ENCODE assay signal across 8 cellular contexts in the genomic region with DNA sequence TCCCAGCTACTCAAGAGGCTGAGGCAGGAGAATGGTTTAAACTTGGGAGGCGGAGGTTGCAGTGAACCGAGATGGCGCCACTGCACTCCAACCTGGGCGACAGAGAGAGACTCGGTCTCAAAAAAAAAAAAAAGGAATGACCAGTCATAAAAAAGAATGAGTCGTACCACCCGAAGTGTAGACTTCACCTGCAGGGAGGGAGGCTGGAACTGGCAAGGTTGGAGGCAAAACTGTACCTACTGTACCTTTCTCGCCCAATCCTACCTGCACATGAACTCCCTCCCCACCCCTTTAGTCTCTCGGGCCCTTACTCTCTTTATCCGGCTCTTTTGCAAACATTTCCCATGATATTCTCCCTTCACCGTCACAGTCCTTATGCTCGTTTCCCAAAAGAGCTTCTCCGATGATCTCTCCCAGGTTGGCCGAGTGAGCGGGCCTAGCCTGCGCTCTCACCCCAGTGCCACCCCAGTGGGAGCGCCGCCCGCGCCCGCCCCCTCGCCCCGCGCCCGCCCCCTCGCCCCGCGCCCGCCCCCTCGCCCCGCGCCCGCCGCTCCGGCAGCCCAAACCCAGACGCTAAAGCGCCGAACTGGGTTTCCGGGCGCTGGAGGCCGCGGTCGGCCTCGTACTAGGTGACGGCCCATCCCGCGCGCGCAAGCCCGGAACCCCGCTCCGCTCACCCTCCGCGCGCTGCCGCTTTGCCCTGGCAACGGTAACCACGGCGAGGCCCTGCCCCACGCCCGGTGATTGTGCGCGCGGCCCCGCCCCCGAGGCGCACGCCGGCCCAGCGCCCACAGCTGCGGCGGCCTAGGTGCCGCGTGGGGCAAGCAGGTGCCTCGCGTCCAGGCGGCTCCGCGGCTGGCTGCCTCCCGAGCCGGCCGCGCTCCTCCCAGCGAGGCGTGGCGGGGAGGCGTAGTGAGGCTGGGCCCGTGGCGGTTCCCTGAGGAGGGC. TPM values are rescaled to one million over a fixed set of nuclear protein-coding genes. Genes with fewer than 3 reads are reported as not detected.
A peak's percentile ranks its signal among the peaks of the same experiment; 100 is the strongest.
DNase-seq lines count a peak whose midpoint lies in the region; ATAC-seq and TF ChIP-seq lines count a peak whose summit lies in the region.

Gene SMKR1 (plus strand): TSS at position 772 of the 948 bp plus-strand sequence. CDS start 294 bp downstream, outside the sequence.

- peak within 1 kb of the TSS; percentile 92 for H3K4me3 Mint-ChIP-seq in activated naive CD8-positive, alpha-beta T cell

- H3K4me1 Mint-ChIP-seq in activated naive CD8-positive, alpha-beta T cell (ENCODE audit: low read depth): peaks cover 17% of the 10 kb centered on the region

- DNase-seq in GM03348 (ENCODE audit: low spot score) (peak; percentile 93), H4 (ENCODE audit: low spot score) (peak; percentile 58), right atrium auricular region (ENCODE audit: low spot score) (peak; percentile 62), putamen (ENCODE audit: low spot score) (peak; percentile 66), vagina (ENCODE audit: extremely low spot score in 2 of 2) (no peak)

- peak; percentile 88 for ATAC-seq in SK-N-SH treated with all-trans-retinoic acid at 6 μM for 48 hours

- no peaks in the 10 kb centered on the region for H3K36me3 Mint-ChIP-seq in activated naive CD8-positive, alpha-beta T cell

- H3K9me3 ChIP-seq in Loucy (ENCODE audit: insufficient read depth, low read depth, low read length) (no peaks in the 10 kb centered on the region), right atrium auricular region (no peaks in the 10 kb centered on the region), vagina (no peaks in the 10 kb centered on the region)

- TF ChIP-seq CTCF in Loucy (conservative IDR thresholded peaks at IDR 0.05; ENCODE audit: low read length): no peak
- no peak for TF ChIP-seq CTCF in right atrium auricular region (IDR thresholded peaks at IDR 0.05)
- TF ChIP-seq CTCF in vagina (IDR thresholded peaks at IDR 0.05): no peak

- H3K9ac ChIP-seq in Loucy (ENCODE audit: low read depth, low read length, poor library complexity, severe bottlenecking): no peak within 1 kb of the TSS

- no peaks in the 10 kb centered on the region for H3K79me2 ChIP-seq in Loucy (ENCODE audit: insufficient read depth, low read length)

- H3K27me3 ChIP-seq in Loucy (ENCODE audit: insufficient read depth, low read length, poor library complexity, severe bottlenecking) (no peaks in the 10 kb centered on the region), right atrium auricular region (no peaks in the 10 kb centered on the region), vagina (no peaks in the 10 kb centered on the region)

- peak within 1 kb of the TSS; percentile 70 for H2AFZ ChIP-seq in Loucy (ENCODE audit: low read length)

- H3K4me1 ChIP-seq in Loucy (ENCODE audit: insufficient read depth, low read length, poor library complexity, severe bottlenecking) (no peaks in the 10 kb centered on the region), right atrium auricular region (peaks cover 0 to 13% of the 10 kb centered on the region in 2 donors), vagina (peaks cover 11% of the 10 kb centered on the region)

- H3K9me2 ChIP-seq in Loucy (replicated peaks; ENCODE audit: low read depth, low read length): no peaks in the 10 kb centered on the region

- no peaks in the 10 kb centered on the region for H3K36me3 ChIP-seq in Loucy (ENCODE audit: insufficient read depth, low read length)
- no peaks in the 10 kb centered on the region for H3K36me3 ChIP-seq in right atrium auricular region
- H3K36me3 ChIP-seq in vagina: no peaks in the 10 kb centered on the region

- no peak for TF ChIP-seq POLR2A in vagina (IDR thresholded peaks at IDR 0.05)

- H3K9me3 Mint-ChIP-seq in activated naive CD8-positive, alpha-beta T cell (ENCODE audit: low read depth): no peaks in the 10 kb centered on the region

- H3K4me2 ChIP-seq in Loucy (ENCODE audit: low read depth, low read length, poor library complexity, severe bottlenecking): peak within 1 kb of the TSS; percentile 76

- intact Hi-C loops in vagina (cut with DNase I): no loop called here

- no peaks in the 10 kb centered on the region for H3F3A ChIP-seq in Loucy (ENCODE audit: low read depth)

- H3K27me3 Mint-ChIP-seq in activated naive CD8-positive, alpha-beta T cell: no peaks in the 10 kb centered on the region

- peak within 1 kb of the TSS; percentile 70 for H3K4me3 ChIP-seq in Loucy (ENCODE audit: low read length, poor library complexity, severe bottlenecking)
- H3K4me3 ChIP-seq in right atrium auricular region: peak within 1 kb of the TSS; percentile 38 to 55
- H3K4me3 ChIP-seq in vagina: peak within 1 kb of the TSS; percentile 49 to 65

- H4K20me1 ChIP-seq in Loucy (ENCODE audit: insufficient read depth, low read length, poor library complexity, severe bottlenecking): no peaks in the 10 kb centered on the region

- H3K27ac ChIP-seq in right atrium auricular region: no peak within 1 kb of the TSS
- H3K27ac ChIP-seq in vagina: no peak within 1 kb of the TSS

- peak within 1 kb of the TSS; percentile 88 for H3K27ac Mint-ChIP-seq in activated naive CD8-positive, alpha-beta T cell

TF ChIP-seq in SK-N-SH treated with all-trans-retinoic acid at 6 μM for 48 hours, 23 proteins besides CTCF, POLR2A, EP300 and RAD21:
- TF ChIP-seq ESRRG (CRISPR knock-in tag; IDR thresholded peaks at IDR 0.05) (no peak), BACH2 (CRISPR knock-in tag; IDR thresholded peaks at IDR 0.05; ENCODE audit: borderline replicate concordance) (no peak), SNAI2 (CRISPR knock-in tag; IDR thresholded peaks at IDR 0.05) (peak; percentile 79; the same call in 1 of the 2 replicates)

RNA-seq across cellular contexts. Expression of gene SMKR1, which starts in this region (rescaled TPM):
- 0.25 and 1.0 TPM in 2 replicates for total RNA-seq in H4 (2014; rRNA removed; shearing (Covaris generic))
- total RNA-seq in right atrium auricular region: not detected
- total RNA-seq in vagina: not detected

Comparison
In these comparisons a context has a peak if more than half of its experiments do, and no peak if none do; other contexts are left out.
1. Peak in DNase-seq and H3K4me3 ChIP-seq in right atrium auricular region; RNA of the gene not detected or under 1 TPM.
2. DNase-seq: peak in GM03348 (single experiment), H4 (single experiment) and putamen (single experiment); none in vagina (0 of 2).
3. Peak in every context shown above with its lines, with median percentiles within 50 percentile points of each other: H3K4me3 ChIP-seq.